In the genomic region with DNA sequence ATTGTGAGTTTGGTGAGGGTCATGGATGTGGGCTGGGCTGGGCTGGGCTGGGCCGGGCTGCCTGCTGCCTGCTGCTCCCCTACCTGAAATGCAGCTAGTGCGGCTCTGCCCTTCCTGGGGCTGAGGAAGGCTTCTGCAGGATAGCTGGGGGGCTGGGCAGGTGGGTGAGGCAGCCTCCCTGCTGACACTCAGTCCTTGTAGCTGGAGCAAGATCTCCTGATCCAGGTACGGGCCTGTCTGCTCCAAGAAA, we compare ENCODE assay signal across 8 cellular contexts. TPM values are rescaled to one million over a fixed set of nuclear protein-coding genes. Genes with fewer than 3 reads are reported as not detected.
DNase-seq lines count a peak whose midpoint lies in the region; ATAC-seq and TF ChIP-seq lines count a peak whose summit lies in the region.

No MANE protein-coding gene starts in this region.

- H2AK5ac ChIP-seq in neuronal stem cell (ENCODE audit: low read depth, low read length): peak overlapping the region; percentile 47

- no peak for ATAC-seq in HG02973 (IDR thresholded peaks at IDR 0.05; ENCODE audit: unreplicated experiment)

- H3K23ac ChIP-seq in neuronal stem cell (ENCODE audit: low read depth, low read length, poor library complexity): peak overlapping the region; percentile 50

- no peak overlapping the region for H4K8ac ChIP-seq in neuronal stem cell (ENCODE audit: low read depth, low read length)

- no peak overlapping the region for H2BK15ac ChIP-seq in neuronal stem cell (ENCODE audit: low read length)

- H3K79me1 ChIP-seq in neuronal stem cell (ENCODE audit: low read depth, low read length): peaks cover 6% of the 10 kb centered on the region

- no peak overlapping the region for H4K91ac ChIP-seq in neuronal stem cell (ENCODE audit: low read depth, low read length, poor library complexity)

- H3K27ac ChIP-seq in OCI-LY3 (ENCODE audit: low read length): peak overlapping the region; percentile 40
- no peak overlapping the region for H3K27ac ChIP-seq in duodenal mucosa (ENCODE audit: low read depth, low read length)
- H3K27ac ChIP-seq in neuronal stem cell (replicated peaks; ENCODE audit: low read length): peak overlapping the region; percentile 57
- no peak overlapping the region for H3K27ac ChIP-seq in left ventricle myocardium inferior (replicated peaks)

- peak; percentile 94 for DNase-seq in DMS 273 (lab: John Stamatoyannopoulos, UW; ENCODE audit: unreplicated experiment)
- no peak for DNase-seq in DMS 273 treated with DMSO at 0.1 percent for 48 hours (lab: John Stamatoyannopoulos, UW)
- no peak for DNase-seq in neuronal stem cell (ENCODE audit: low spot score)
- no peak for DNase-seq in left ventricle myocardium inferior
- no peak for DNase-seq in stimulated activated CD4-positive, alpha-beta T cell treated with anti-CD3 and anti-CD28 coated beads, Interleukin-4, amount 100 ng/mL, for 24 hours

- TF ChIP-seq CTCF in OCI-LY3 (IDR thresholded peaks at IDR 0.05; ENCODE audit: low read depth, low read length) (no peak), left ventricle myocardium inferior (IDR thresholded peaks at IDR 0.05; ENCODE audit: borderline replicate concordance) (no peak)

- H3K4me2 ChIP-seq in OCI-LY3 (ENCODE audit: low read length) (peak overlapping the region; percentile 99), neuronal stem cell (ENCODE audit: insufficient read depth, low read length, poor library complexity, severe bottlenecking) (no peak overlapping the region)

- no peak overlapping the region for H2BK5ac ChIP-seq in neuronal stem cell (ENCODE audit: low read length)

- H3K79me2 ChIP-seq in OCI-LY3 (ENCODE audit: low read length): peaks cover 36% of the 10 kb centered on the region

- H2BK12ac ChIP-seq in neuronal stem cell (ENCODE audit: low read length): no peak overlapping the region

- H3K9ac ChIP-seq in OCI-LY3 (ENCODE audit: low read length) (no peak overlapping the region), duodenal mucosa (ENCODE audit: low read depth in 1 of 2, low read length in 2 of 2) (peak overlapping the region; percentile 51 to 60), neuronal stem cell (ENCODE audit: low read depth, low read length, poor library complexity) (no peak overlapping the region)

- H3K4me1 ChIP-seq in OCI-LY3 (ENCODE audit: low read length): peaks cover 42% of the 10 kb centered on the region
- peaks cover 45 to 50% of the 10 kb centered on the region in 2 donors for H3K4me1 ChIP-seq in duodenal mucosa (ENCODE audit: control insufficient read depth in 1 of 2, insufficient read depth in 2 of 2, low read length in 2 of 2)
- H3K4me1 ChIP-seq in neuronal stem cell (ENCODE audit: control insufficient read depth in 2 of 2, insufficient read depth in 1 of 2, low read depth in 1 of 2, low read length in 2 of 2): peaks cover 19 to 23% of the 10 kb centered on the region in 2 donors
- H3K4me1 ChIP-seq in left ventricle myocardium inferior: peaks cover 60% of the 10 kb centered on the region

- intact Hi-C loops in left ventricle myocardium inferior (cut with micrococcal nuclease): no loop called here

- H3K4me3 ChIP-seq in OCI-LY3 (ENCODE audit: low read length): no peak overlapping the region
- peak overlapping the region; percentile 45 to 50 for H3K4me3 ChIP-seq in duodenal mucosa (ENCODE audit: low read depth in 1 of 2, low read length in 2 of 2)
- H3K4me3 ChIP-seq in neuronal stem cell (ENCODE audit: low read length in 2 of 2): no peak overlapping the region
- no peak overlapping the region for H3K4me3 ChIP-seq in left ventricle myocardium inferior

- no peaks in the 10 kb centered on the region for H3K27me3 ChIP-seq in OCI-LY3 (ENCODE audit: low read depth, low read length)
- peaks cover 11% of the 10 kb centered on the region in 2 donors for H3K27me3 ChIP-seq in duodenal mucosa (ENCODE audit: control insufficient read depth in 1 of 2, insufficient read depth in 2 of 2, low read length in 2 of 2)
- no peaks in the 10 kb centered on the region for H3K27me3 ChIP-seq in neuronal stem cell (ENCODE audit: control insufficient read depth in 3 of 3, insufficient read depth in 3 of 3, low read depth in 1 of 3, low read length in 3 of 3)
- H3K27me3 ChIP-seq in left ventricle myocardium inferior (ENCODE audit: low read depth): peaks cover 24% of the 10 kb centered on the region

- no peak overlapping the region for H3K14ac ChIP-seq in neuronal stem cell (ENCODE audit: low read length)

- no CpG with 5 or more reads among the region's 3 CpGs for WGBS in neuronal stem cell (ENCODE audit: extremely low coverage in 2 of 2, insufficient read length in 2 of 2, insufficient replicate concordance in 1 of 2), 2 donors

- peaks cover 54% of the 10 kb centered on the region for H4K20me1 ChIP-seq in OCI-LY3 (ENCODE audit: insufficient read depth, low read length)

- H3K9me3 ChIP-seq in OCI-LY3 (ENCODE audit: insufficient read depth, low read length) (no peaks in the 10 kb centered on the region), duodenal mucosa (ENCODE audit: control insufficient read depth in 1 of 2, low read length in 2 of 2) (no peaks in the 10 kb centered on the region), neuronal stem cell (replicated peaks in 1 of 2; ENCODE audit: control insufficient read depth in 2 of 2, insufficient read depth in 1 of 2, low read depth in 1 of 2, low read length in 2 of 2) (no peaks in the 10 kb centered on the region), left ventricle myocardium inferior (replicated peaks) (no peaks in the 10 kb centered on the region)

- peak overlapping the region; percentile 74 for H3K18ac ChIP-seq in neuronal stem cell (ENCODE audit: low read length)

- H3K36me3 ChIP-seq in OCI-LY3 (replicated peaks; ENCODE audit: low read depth, low read length): peaks cover 40% of the 10 kb centered on the region
- peaks cover 29 to 35% of the 10 kb centered on the region in 2 donors for H3K36me3 ChIP-seq in duodenal mucosa (ENCODE audit: control insufficient read depth in 1 of 2, insufficient read depth in 2 of 2, low read length in 2 of 2)
- peaks cover 35 to 45% of the 10 kb centered on the region in 2 donors for H3K36me3 ChIP-seq in neuronal stem cell (replicated peaks in 1 of 2; ENCODE audit: control insufficient read depth in 2 of 2, insufficient read depth in 2 of 2, low read length in 2 of 2)
- peaks cover 37% of the 10 kb centered on the region for H3K36me3 ChIP-seq in left ventricle myocardium inferior

- no peak overlapping the region for H2BK120ac ChIP-seq in neuronal stem cell (ENCODE audit: low read depth, low read length)

- H2AFZ ChIP-seq in OCI-LY3 (ENCODE audit: low read depth, low read length) (no peak overlapping the region), neuronal stem cell (ENCODE audit: low read length) (no peak overlapping the region)

- H3K4ac ChIP-seq in neuronal stem cell (ENCODE audit: low read length): no peak overlapping the region

RNA-seq across cellular contexts. Expression of gene RPL13, which starts 4.7 kb away (rescaled TPM):
- 5,003 TPM for polyA plus RNA-seq in neuronal stem cell (2013, experiment 1 of 2)
- polyA plus RNA-seq in neuronal stem cell (2013, experiment 2 of 2): 4,966 TPM
- 1,030 TPM for total RNA-seq in left ventricle myocardium inferior

RNA-seq across cellular contexts. Expression of gene CPNE7, which starts 10.4 kb away (rescaled TPM):
- 1.4 TPM for polyA plus RNA-seq in neuronal stem cell (2013, experiment 1 of 2)
- polyA plus RNA-seq in neuronal stem cell (2013, experiment 2 of 2): 1.6 TPM
- total RNA-seq in left ventricle myocardium inferior: not detected

RNA-seq across cellular contexts. Expression of gene DPEP1, which starts 48.3 kb away (rescaled TPM):
- 1.1 TPM for polyA plus RNA-seq in neuronal stem cell (2013, experiment 1 of 2)
- 0.79 TPM for polyA plus RNA-seq in neuronal stem cell (2013, experiment 2 of 2)
- total RNA-seq in left ventricle myocardium inferior: not detected

RNA-seq across cellular contexts. Expression of gene SPG7, which starts 57.0 kb away (rescaled TPM):
- polyA plus RNA-seq in neuronal stem cell (2013, experiment 1 of 2): 43.4 TPM
- 47.1 TPM for polyA plus RNA-seq in neuronal stem cell (2013, experiment 2 of 2)
- total RNA-seq in left ventricle myocardium inferior: 104 TPM

Comparison
In these comparisons a context has a peak if more than half of its experiments do, and no peak if none do; other contexts are left out.
1. H3K27ac ChIP-seq: peak in OCI-LY3 (single experiment) and neuronal stem cell (single experiment); none in duodenal mucosa (single experiment) and left ventricle myocardium inferior (single experiment).
2. H3K4me3 ChIP-seq: peak in duodenal mucosa (2 of 2); none in OCI-LY3 (single experiment), neuronal stem cell (0 of 2) and left ventricle myocardium inferior (single experiment).
3. H3K9ac ChIP-seq: peak in duodenal mucosa (2 of 2); none in OCI-LY3 (single experiment) and neuronal stem cell (single experiment).